In genomic region chr13:59690857-59691500, GRCh38 we compare ENCODE assay signal across 1 cellular context.
TF ChIP-seq lines count a peak whose summit lies in the region.

No MANE protein-coding gene starts in this region.

TF ChIP-seq in HepG2, 621 proteins besides CTCF, POLR2A, EP300 and RAD21 (continued from another document and continues in another):
- no peak for TF ChIP-seq IRX3 (CRISPR knock-in tag; IDR thresholded peaks at IDR 0.05; ENCODE audit: borderline replicate concordance, low read depth)
- no peak for TF ChIP-seq AKAP8 (CRISPR knock-in tag; IDR thresholded peaks at IDR 0.05)
- no peak for TF ChIP-seq HDAC1 (CRISPR knock-in tag; IDR thresholded peaks at IDR 0.05)
- TF ChIP-seq TBX2 (CRISPR knock-in tag; IDR thresholded peaks at IDR 0.05; ENCODE audit: borderline replicate concordance), result no peak
- TF ChIP-seq ZNF883 (CRISPR knock-in tag; IDR thresholded peaks at IDR 0.05; ENCODE audit: not compliant biosample characterization), result no peak
- no peak for TF ChIP-seq MED13 (CRISPR knock-in tag; IDR thresholded peaks at IDR 0.05)
- TF ChIP-seq, protein P1, sequence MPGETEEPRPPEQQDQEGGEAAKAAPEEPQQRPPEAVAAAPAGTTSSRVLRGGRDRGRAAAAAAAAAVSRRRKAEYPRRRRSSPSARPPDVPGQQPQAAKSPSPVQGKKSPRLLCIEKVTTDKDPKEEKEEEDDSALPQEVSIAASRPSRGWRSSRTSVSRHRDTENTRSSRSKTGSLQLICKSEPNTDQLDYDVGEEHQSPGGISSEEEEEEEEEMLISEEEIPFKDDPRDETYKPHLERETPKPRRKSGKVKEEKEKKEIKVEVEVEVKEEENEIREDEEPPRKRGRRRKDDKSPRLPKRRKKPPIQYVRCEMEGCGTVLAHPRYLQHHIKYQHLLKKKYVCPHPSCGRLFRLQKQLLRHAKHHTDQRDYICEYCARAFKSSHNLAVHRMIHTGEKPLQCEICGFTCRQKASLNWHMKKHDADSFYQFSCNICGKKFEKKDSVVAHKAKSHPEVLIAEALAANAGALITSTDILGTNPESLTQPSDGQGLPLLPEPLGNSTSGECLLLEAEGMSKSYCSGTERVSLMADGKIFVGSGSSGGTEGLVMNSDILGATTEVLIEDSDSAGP (CRISPR knock-in tag; IDR thresholded peaks at IDR 0.05; ENCODE audit: borderline replicate concordance), result no peak
- TF ChIP-seq MTF2 (CRISPR knock-in tag; IDR thresholded peaks at IDR 0.05; ENCODE audit: borderline replicate concordance), result no peak
- TF ChIP-seq, protein P2, sequence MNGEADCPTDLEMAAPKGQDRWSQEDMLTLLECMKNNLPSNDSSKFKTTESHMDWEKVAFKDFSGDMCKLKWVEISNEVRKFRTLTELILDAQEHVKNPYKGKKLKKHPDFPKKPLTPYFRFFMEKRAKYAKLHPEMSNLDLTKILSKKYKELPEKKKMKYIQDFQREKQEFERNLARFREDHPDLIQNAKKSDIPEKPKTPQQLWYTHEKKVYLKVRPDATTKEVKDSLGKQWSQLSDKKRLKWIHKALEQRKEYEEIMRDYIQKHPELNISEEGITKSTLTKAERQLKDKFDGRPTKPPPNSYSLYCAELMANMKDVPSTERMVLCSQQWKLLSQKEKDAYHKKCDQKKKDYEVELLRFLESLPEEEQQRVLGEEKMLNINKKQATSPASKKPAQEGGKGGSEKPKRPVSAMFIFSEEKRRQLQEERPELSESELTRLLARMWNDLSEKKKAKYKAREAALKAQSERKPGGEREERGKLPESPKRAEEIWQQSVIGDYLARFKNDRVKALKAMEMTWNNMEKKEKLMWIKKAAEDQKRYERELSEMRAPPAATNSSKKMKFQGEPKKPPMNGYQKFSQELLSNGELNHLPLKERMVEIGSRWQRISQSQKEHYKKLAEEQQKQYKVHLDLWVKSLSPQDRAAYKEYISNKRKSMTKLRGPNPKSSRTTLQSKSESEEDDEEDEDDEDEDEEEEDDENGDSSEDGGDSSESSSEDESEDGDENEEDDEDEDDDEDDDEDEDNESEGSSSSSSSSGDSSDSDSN (CRISPR knock-in tag; IDR thresholded peaks at IDR 0.05), result no peak
- no peak for TF ChIP-seq ZNF367 (CRISPR knock-in tag; IDR thresholded peaks at IDR 0.05; ENCODE audit: borderline replicate concordance)
- TF ChIP-seq, protein P3, sequence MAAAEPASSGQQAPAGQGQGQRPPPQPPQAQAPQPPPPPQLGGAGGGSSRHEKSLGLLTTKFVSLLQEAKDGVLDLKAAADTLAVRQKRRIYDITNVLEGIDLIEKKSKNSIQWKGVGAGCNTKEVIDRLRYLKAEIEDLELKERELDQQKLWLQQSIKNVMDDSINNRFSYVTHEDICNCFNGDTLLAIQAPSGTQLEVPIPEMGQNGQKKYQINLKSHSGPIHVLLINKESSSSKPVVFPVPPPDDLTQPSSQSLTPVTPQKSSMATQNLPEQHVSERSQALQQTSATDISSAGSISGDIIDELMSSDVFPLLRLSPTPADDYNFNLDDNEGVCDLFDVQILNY (CRISPR knock-in tag; conservative IDR thresholded peaks at IDR 0.05), result no peak
- TF ChIP-seq REST (IDR thresholded peaks at IDR 0.05; ENCODE audit: borderline replicate concordance in 1 of 2, low read depth in 1 of 2, low read length in 2 of 2), result no peak
- TF ChIP-seq PAX8 (CRISPR knock-in tag; IDR thresholded peaks at IDR 0.05; ENCODE audit: borderline replicate concordance), result no peak
- TF ChIP-seq ZNF121 (CRISPR knock-in tag; IDR thresholded peaks at IDR 0.05), result no peak
- TF ChIP-seq ZNF567 (CRISPR knock-in tag; IDR thresholded peaks at IDR 0.05; ENCODE audit: borderline replicate concordance), result no peak
- TF ChIP-seq, protein P4, sequence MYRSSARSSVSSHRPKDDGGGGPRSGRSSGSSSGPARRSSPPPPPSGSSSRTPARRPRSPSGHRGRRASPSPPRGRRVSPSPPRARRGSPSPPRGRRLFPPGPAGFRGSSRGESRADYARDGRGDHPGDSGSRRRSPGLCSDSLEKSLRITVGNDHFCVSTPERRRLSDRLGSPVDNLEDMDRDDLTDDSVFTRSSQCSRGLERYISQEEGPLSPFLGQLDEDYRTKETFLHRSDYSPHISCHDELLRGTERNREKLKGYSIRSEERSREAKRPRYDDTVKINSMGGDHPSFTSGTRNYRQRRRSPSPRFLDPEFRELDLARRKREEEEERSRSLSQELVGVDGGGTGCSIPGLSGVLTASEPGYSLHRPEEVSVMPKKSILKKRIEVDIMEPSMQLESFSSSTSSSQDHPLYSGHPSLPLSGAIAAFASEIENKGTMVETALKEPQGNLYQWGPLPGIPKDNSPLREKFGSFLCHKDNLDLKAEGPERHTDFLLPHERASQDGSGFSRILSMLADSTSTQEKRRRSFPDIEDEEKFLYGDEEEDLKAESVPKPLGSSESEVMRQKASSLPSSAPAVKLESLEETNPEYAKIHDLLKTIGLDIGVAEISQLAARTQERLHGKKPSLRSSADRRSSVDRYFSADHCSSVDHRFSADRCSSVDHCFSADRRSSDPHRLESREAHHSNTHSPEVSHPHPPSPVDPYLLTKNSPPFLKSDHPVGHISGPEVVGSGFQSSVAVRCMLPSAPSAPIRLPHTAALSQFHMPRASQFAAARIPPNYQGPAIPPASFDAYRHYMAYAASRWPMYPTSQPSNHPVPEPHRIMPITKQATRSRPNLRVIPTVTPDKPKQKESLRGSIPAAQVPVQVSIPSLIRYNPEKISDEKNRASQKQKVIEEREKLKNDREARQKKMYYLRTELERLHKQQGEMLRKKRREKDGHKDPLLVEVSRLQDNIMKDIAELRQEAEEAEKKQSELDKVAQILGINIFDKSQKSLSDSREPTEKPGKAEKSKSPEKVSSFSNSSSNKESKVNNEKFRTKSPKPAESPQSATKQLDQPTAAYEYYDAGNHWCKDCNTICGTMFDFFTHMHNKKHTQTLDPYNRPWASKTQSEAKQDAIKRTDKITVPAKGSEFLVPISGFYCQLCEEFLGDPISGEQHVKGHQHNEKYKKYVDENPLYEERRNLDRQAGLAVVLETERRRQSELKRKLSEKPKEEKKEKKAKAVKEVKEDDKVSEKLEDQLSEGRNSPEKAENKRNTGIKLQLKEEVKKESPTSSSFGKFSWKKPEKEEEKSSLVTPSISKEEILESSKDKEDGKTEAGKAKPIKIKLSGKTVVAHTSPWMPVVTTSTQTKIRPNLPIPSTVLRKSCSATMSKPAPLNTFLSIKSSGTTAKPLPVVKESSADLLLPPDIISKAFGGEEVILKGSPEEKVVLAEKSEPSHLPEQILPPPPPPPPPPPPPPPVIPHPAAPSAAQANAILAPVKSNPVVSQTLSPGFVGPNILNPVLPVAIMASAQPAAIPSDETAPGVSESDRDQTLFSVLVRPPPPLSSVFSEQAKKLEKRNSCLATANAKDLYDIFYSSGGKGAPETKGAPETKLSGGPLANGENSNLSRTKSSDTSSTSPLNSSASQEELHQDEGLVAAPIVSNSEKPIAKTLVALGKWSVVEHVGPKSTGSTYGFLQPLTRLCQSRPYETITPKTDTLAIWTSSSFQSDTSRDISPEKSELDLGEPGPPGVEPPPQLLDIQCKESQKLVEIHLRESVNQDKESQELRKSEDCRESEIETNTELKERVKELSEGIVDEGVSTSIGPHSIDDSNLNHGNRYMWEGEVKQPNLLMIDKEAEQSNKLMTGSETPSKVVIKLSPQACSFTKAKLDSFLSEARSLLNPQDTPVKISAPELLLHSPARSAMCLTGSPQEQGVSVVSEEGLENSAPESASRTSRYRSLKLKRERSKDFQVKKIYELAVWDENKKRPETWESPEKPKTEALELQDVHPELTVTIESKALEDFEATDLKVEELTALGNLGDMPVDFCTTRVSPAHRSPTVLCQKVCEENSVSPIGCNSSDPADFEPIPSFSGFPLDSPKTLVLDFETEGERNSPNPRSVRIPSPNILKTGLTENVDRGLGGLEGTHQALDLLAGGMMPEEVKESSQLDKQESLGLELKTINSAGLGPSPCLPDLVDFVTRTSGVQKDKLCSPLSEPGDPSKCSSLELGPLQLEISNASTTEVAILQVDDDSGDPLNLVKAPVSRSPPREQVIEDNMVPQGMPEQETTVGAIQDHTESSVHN (CRISPR knock-in tag; IDR thresholded peaks at IDR 0.05), result no peak
- no peak for TF ChIP-seq ZNF280D (CRISPR knock-in tag; IDR thresholded peaks at IDR 0.05)
- TF ChIP-seq RXRB (CRISPR knock-in tag; IDR thresholded peaks at IDR 0.05; ENCODE audit: borderline replicate concordance), result peak; percentile 22; the same call in 1 of the 2 replicates
- no peak for TF ChIP-seq FOXO4 (CRISPR knock-in tag; conservative IDR thresholded peaks at IDR 0.05)
- TF ChIP-seq ZNF652 (CRISPR knock-in tag; IDR thresholded peaks at IDR 0.05; ENCODE audit: borderline replicate concordance, low read depth), result no peak; the same call in 1 of the 2 replicates
- TF ChIP-seq ATAD3A (CRISPR knock-in tag; IDR thresholded peaks at IDR 0.05), result no peak
- TF ChIP-seq IRF1 (CRISPR knock-in tag; IDR thresholded peaks at IDR 0.05; ENCODE audit: low read depth), result no peak
- TF ChIP-seq MLLT10 (CRISPR knock-in tag; IDR thresholded peaks at IDR 0.05), result no peak
- TF ChIP-seq ARID3A (IDR thresholded peaks at IDR 0.05; ENCODE audit: low read depth, low read length), result peak; percentile 83; the same call in 1 of the 2 replicates
- no peak for TF ChIP-seq SP4 (CRISPR knock-in tag; IDR thresholded peaks at IDR 0.05)
- TF ChIP-seq YEATS2 (CRISPR knock-in tag; IDR thresholded peaks at IDR 0.05; ENCODE audit: borderline replicate concordance), result no peak
- 0 out of 2 replicates have a peak, but pooled peaks have one; percentile 8 for TF ChIP-seq SMAD3 (CRISPR knock-in tag; IDR thresholded peaks at IDR 0.05)
- TF ChIP-seq ZNF225 (CRISPR knock-in tag; IDR thresholded peaks at IDR 0.05), result no peak
- TF ChIP-seq KLF16 (CRISPR knock-in tag; IDR thresholded peaks at IDR 0.05), result no peak
- no peak for TF ChIP-seq HNRNPUL1 (IDR thresholded peaks at IDR 0.05; ENCODE audit: low read depth, low read length)
